ENCODE assay signal across 7 cellular contexts in the genomic region with DNA sequence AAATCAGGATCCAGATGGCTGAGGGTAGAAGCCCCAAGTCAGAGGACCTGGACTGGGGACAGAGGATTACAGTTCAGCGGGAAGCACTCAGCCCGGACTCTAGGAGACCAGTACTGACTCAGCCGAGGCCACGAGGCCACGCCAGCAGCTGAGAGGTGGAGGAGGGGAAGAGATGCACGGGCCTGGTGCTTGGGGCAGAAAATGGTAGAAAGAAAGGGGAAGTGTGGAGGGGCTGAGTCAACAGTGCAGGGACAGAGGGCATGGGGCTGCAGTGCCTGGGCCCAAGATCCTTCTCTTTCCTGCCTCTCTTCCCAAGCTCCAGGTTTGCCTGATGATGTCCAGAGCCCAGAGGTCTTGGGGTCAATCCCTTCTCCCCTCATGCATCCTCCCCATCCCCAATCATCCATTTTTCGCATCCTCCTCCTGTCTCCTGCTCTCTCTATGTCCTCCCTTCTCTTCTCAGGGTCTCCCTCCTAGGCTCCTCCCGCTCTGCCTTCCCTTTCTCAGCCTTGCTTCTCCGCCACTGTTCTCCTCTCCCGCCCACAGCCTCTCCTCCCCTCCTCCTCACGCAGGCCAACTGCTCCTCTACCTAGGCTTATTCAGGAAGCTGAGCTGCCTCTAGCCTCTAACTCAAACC.
DNase-seq lines count a peak whose midpoint lies in the region; ATAC-seq and TF ChIP-seq lines count a peak whose summit lies in the region.

No MANE protein-coding gene starts in this region.

- H3K27me3 Mint-ChIP-seq in nephron (ENCODE audit: low read depth), result no peaks in the 10 kb centered on the region

- DNase-seq in HUDEP-2 (lab: John Stamatoyannopoulos, UW; ENCODE audit: unreplicated experiment in 76 of 76) (peak in 63 of 76 experiments; percentile 16 to 81 (median 56)), fibroblast of gingiva (ENCODE audit: low read depth) (peak; percentile 47)

- peak overlapping the region; percentile 89 to 94 (median 91) for H3K27ac Mint-ChIP-seq in nephron

- no peaks in the 10 kb centered on the region for H3K9me3 Mint-ChIP-seq in nephron

- H3K36me3 Mint-ChIP-seq in nephron (ENCODE audit: low read depth), result peaks cover 30% of the 10 kb centered on the region

- TF ChIP-seq CTCF in WI38 (IDR thresholded peaks at IDR 0.05; ENCODE audit: low read depth, low read length) (no peak), nephron (IDR thresholded peaks at IDR 0.05; ENCODE audit: unreplicated experiment in 3 of 3) (no peak)

- peak overlapping the region; percentile 18 to 64 (median 53) for H3K4me3 Mint-ChIP-seq in nephron

- H3K4me3 ChIP-seq in WI38 (ENCODE audit: low read depth, low read length), result peak overlapping the region; percentile 27; the same call in 1 of the 2 replicates

- H3K4me1 Mint-ChIP-seq in nephron, result peaks cover 94% of the 10 kb centered on the region

- ATAC-seq in GM19025 (IDR thresholded peaks at IDR 0.05; ENCODE audit: low read depth, unreplicated experiment) (peak; percentile 53), HG03378 (IDR thresholded peaks at IDR 0.05; ENCODE audit: unreplicated experiment) (no peak), GM18873 (IDR thresholded peaks at IDR 0.05; ENCODE audit: low FRiP score, unreplicated experiment) (no peak)
